ENCODE assay signal across 9 cellular contexts in the genomic region with DNA sequence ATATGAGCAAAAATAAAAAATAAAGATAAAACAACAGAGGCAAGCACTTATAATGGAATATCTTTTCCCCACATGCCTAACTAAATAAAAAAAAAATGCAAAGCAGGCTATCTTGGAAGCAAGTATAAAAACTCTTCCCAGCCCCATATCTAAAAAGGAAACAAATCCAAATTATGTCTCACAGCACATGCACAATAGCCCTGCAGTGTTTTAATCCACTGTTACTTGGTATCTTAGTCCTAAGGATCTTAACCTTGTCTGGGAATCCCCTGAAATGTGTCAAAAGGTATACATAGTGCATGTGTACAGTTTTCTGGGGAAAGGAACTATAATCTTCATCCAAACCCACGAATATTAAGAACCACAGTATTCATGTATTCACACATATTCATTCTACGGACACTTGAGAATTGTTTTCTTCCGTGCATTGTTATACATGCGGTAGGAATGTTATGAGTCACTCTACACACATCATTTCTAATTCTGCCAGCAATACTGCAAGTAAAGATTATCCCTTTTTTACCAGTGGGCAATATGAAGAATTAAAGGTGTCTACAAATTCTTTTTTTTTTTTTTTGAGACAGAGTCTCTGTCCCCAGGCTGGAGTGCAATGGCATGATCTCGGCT. TPM values are rescaled to one million over a fixed set of nuclear protein-coding genes. Genes with fewer than 3 reads are reported as not detected.
DNase-seq lines count a peak whose midpoint lies in the region; ATAC-seq and TF ChIP-seq lines count a peak whose summit lies in the region.
"Had no signal": no experiment of that assay in that cellular context is flagged by ENCODE, and none has a peak within 500 bp of the region (broad histone marks: within the 10 kb centered on the region; RNA-seq: fewer than 3 reads in every experiment).

No MANE protein-coding gene starts in this region.

- DNase-seq in GM12865 (ENCODE audit: low read depth) (peak; percentile 49), HCT116 (ENCODE audit: low read depth, low spot score) (peak; percentile 12), NCI-H226 (peak; percentile 81), iris pigment epithelial cell (ENCODE audit: low read depth) (peak; percentile 84), head of caudate nucleus (no peak)
- no peak for DNase-seq in activated naive CD4-positive, alpha-beta T cell treated with Interleukin-2 at 50 U/mL for 16 hours
- DNase-seq in CD8-positive, alpha-beta memory T cell: no peak

- H3K4me1 Mint-ChIP-seq in CD8-positive, alpha-beta memory T cell: no peaks in the 10 kb centered on the region

- H3K27ac ChIP-seq in HCT116 (ENCODE audit: low read depth, low read length): no peak overlapping the region
- no peak overlapping the region for H3K27ac ChIP-seq in CD8-positive, alpha-beta memory T cell (ENCODE audit: low read depth, low read length)

- TF ChIP-seq CTCF in GM12865 (IDR thresholded peaks at IDR 0.05; ENCODE audit: insufficient read depth, low read depth, low read length, missing control alignments): no peak
- no peak for TF ChIP-seq CTCF in HCT116 (IDR thresholded peaks at IDR 0.05 in 2 of 3, conservative IDR thresholded peaks at IDR 0.05 in 1 of 3; ENCODE audit: borderline replicate concordance in 1 of 3, insufficient read depth in 1 of 3, low read depth in 2 of 3, low read length in 2 of 3)

- no peaks in the 10 kb centered on the region for H4K20me1 ChIP-seq in HCT116 (ENCODE audit: insufficient read depth)

- peaks cover 0 to 9% of the 10 kb centered on the region in 2 experiments; a peak in 2 of 4 replicates for H3K4me1 ChIP-seq in HCT116 (ENCODE audit: control insufficient read depth in 1 of 2, insufficient read depth in 2 of 2, low read length in 2 of 2)
- H3K4me1 ChIP-seq in CD8-positive, alpha-beta memory T cell (ENCODE audit: insufficient read depth, low read length): no peaks in the 10 kb centered on the region

- H3K36me3 Mint-ChIP-seq in CD8-positive, alpha-beta memory T cell: no peaks in the 10 kb centered on the region

- no peaks in the 10 kb centered on the region for H3K36me3 ChIP-seq in HCT116 (ENCODE audit: control insufficient read depth in 1 of 2, insufficient read depth in 2 of 2, low read length in 2 of 2)
- no peaks in the 10 kb centered on the region for H3K36me3 ChIP-seq in CD8-positive, alpha-beta memory T cell (ENCODE audit: insufficient read depth, low read length)

- peak overlapping the region; percentile 81 for H2AFZ ChIP-seq in HCT116 (ENCODE audit: low read depth, low read length, poor library complexity, severe bottlenecking)

- no peak for TF ChIP-seq RAD21 in HCT116 (IDR thresholded peaks at IDR 0.05; ENCODE audit: low read depth)

- no TSS peak for BruUV-seq in HCT116 (replicated peaks; lab: Mats Ljungman, UMichigan)

- no peaks in the 10 kb centered on the region for H3K9me3 ChIP-seq in HCT116 (ENCODE audit: control insufficient read depth in 1 of 2, insufficient read depth in 1 of 2, low read depth in 1 of 2, low read length in 2 of 2)
- H3K9me3 ChIP-seq in CD8-positive, alpha-beta memory T cell (ENCODE audit: low read length): no peaks in the 10 kb centered on the region

- no peaks in the 10 kb centered on the region for H3K9me3 Mint-ChIP-seq in CD8-positive, alpha-beta memory T cell

- H3K4me3 ChIP-seq in GM12865 (ENCODE audit: low read depth, low read length) (no peak overlapping the region), HCT116 (replicated peaks in 1 of 2; ENCODE audit: low read depth in 1 of 2, low read length in 2 of 2) (no peak overlapping the region)
- H3K4me3 ChIP-seq in CD8-positive, alpha-beta memory T cell (ENCODE audit: low read length): no peak overlapping the region

- POLR2A ChIA-PET in HCT116 (lab: Charles Lee): no interaction called here
- POLR2A ChIA-PET in CD8-positive, alpha-beta memory T cell (lab: Charles Lee): no interaction called here

- TF ChIP-seq POLR2A in HCT116 (IDR thresholded peaks at IDR 0.05; ENCODE audit: borderline replicate concordance, extremely low read depth, insufficient read depth, insufficient read length): no peak

- no peak overlapping the region for H3K9ac ChIP-seq in HCT116 (ENCODE audit: low read length)

- H3K27me3 Mint-ChIP-seq in CD8-positive, alpha-beta memory T cell: peaks cover 13 to 16% of the 10 kb centered on the region in 2 donors

- H3K4me3 Mint-ChIP-seq in CD8-positive, alpha-beta memory T cell: no peak overlapping the region
- H3K4me3 Mint-ChIP-seq: dendritic cell treated with granulocyte-macrophage colony-stimulating factor and Interleukin-4, amounts not matched to agents 40 ng/mL and 50 ng/mL, for 4 days had no signal

- no peaks in the 10 kb centered on the region for H3K27me3 ChIP-seq in HCT116 (ENCODE audit: insufficient read depth, low read length)
- H3K27me3 ChIP-seq in CD8-positive, alpha-beta memory T cell (ENCODE audit: insufficient read depth, low read length, poor library complexity, severe bottlenecking): no peaks in the 10 kb centered on the region

- H3K9me2 ChIP-seq in HCT116 (ENCODE audit: insufficient read depth): no peaks in the 10 kb centered on the region

- intact Hi-C loops in HCT116 (cut with micrococcal nuclease): no loop called here
- intact Hi-C loops in head of caudate nucleus (cut with DNase I): no loop called here

- CTCF ChIA-PET in HCT116 (lab: Charles Lee): no interaction called here
- CTCF ChIA-PET in CD8-positive, alpha-beta memory T cell (lab: Charles Lee): no interaction called here

- peak overlapping the region; percentile 58 for H3K4me2 ChIP-seq in HCT116 (ENCODE audit: low read length)

- no peak overlapping the region for H3K27ac Mint-ChIP-seq in CD8-positive, alpha-beta memory T cell

- ATAC-seq in HCT116 (peak; percentile 75), GM19324 (IDR thresholded peaks at IDR 0.05; ENCODE audit: low FRiP score, unreplicated experiment) (no peak)

- RAD21 ChIA-PET in HCT116 (lab: Charles Lee; ENCODE audit: low non-redundant PET in 1 of 2, low total read pairs in 2 of 2, uncharacterized antibody in 2 of 2, unreplicated experiment in 2 of 2): no interaction called here

- H3K79me2 ChIP-seq in HCT116 (ENCODE audit: insufficient read depth, low read length): no peaks in the 10 kb centered on the region

TF ChIP-seq in HCT116, 20 proteins besides CTCF, POLR2A, EP300 and RAD21:
- TF ChIP-seq, protein P1, sequence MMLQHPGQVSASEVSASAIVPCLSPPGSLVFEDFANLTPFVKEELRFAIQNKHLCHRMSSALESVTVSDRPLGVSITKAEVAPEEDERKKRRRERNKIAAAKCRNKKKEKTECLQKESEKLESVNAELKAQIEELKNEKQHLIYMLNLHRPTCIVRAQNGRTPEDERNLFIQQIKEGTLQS (IDR thresholded peaks at IDR 0.05): no peak
- TF ChIP-seq JUND (IDR thresholded peaks at IDR 0.05) (peak; percentile 35; the same call in 1 of the 2 replicates), YY1 (IDR thresholded peaks at IDR 0.05; ENCODE audit: extremely low read depth, insufficient replicate concordance, low read depth, low read length) (no peak), FOSL1 (IDR thresholded peaks at IDR 0.05; ENCODE audit: low read depth) (peak; percentile 48; the same call in 1 of the 2 replicates)
- TF ChIP-seq, protein P2, sequence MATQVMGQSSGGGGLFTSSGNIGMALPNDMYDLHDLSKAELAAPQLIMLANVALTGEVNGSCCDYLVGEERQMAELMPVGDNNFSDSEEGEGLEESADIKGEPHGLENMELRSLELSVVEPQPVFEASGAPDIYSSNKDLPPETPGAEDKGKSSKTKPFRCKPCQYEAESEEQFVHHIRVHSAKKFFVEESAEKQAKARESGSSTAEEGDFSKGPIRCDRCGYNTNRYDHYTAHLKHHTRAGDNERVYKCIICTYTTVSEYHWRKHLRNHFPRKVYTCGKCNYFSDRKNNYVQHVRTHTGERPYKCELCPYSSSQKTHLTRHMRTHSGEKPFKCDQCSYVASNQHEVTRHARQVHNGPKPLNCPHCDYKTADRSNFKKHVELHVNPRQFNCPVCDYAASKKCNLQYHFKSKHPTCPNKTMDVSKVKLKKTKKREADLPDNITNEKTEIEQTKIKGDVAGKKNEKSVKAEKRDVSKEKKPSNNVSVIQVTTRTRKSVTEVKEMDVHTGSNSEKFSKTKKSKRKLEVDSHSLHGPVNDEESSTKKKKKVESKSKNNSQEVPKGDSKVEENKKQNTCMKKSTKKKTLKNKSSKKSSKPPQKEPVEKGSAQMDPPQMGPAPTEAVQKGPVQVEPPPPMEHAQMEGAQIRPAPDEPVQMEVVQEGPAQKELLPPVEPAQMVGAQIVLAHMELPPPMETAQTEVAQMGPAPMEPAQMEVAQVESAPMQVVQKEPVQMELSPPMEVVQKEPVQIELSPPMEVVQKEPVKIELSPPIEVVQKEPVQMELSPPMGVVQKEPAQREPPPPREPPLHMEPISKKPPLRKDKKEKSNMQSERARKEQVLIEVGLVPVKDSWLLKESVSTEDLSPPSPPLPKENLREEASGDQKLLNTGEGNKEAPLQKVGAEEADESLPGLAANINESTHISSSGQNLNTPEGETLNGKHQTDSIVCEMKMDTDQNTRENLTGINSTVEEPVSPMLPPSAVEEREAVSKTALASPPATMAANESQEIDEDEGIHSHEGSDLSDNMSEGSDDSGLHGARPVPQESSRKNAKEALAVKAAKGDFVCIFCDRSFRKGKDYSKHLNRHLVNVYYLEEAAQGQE (IDR thresholded peaks at IDR 0.05; ENCODE audit: low read depth): no peak

RNA-seq across cellular contexts. Expression of a gene that starts 47.8 kb away (rescaled TPM):
- 57.7 TPM for total RNA-seq in HCT116 (2021; ENCODE audit: unreplicated experiment)
- polyA plus RNA-seq in HCT116 (2012): 28.4 and 33.6 TPM in 2 replicates
- total RNA-seq in CD8-positive, alpha-beta memory T cell: 10 to 100 TPM; 40.0 to 42.7 TPM
- polyA plus RNA-seq in CD8-positive, alpha-beta memory T cell: 62.7 TPM

Comparison
In these comparisons a context has a peak if more than half of its experiments do, and no peak if none do; other contexts are left out.
1. DNase-seq: peak in GM12865 (single experiment), HCT116 (single experiment), NCI-H226 (single experiment) and iris pigment epithelial cell (single experiment); none in activated naive CD4-positive, alpha-beta T cell treated with Interleukin-2 at 50 U/mL for 16 hours (single experiment), CD8-positive, alpha-beta memory T cell (0 of 5) and head of caudate nucleus (0 of 42).